Comparison of ENCODE assay signal across 27 cellular contexts in genomic region chr3:149402481-149402880, GRCh38. TPM values are rescaled to one million over a fixed set of nuclear protein-coding genes. Genes with fewer than 3 reads are reported as not detected.
DNase-seq lines count a peak whose midpoint lies in the region; ATAC-seq and TF ChIP-seq lines count a peak whose summit lies in the region.
"Had no signal": no experiment of that assay in that cellular context is flagged by ENCODE, and none has a peak within 500 bp of the region (broad histone marks: within the 10 kb centered on the region; RNA-seq: fewer than 3 reads in every experiment).

No MANE protein-coding gene starts in this region.

- ATAC-seq in lower lobe of right lung (peak in 1 of 2 donors; percentile 22), upper lobe of right lung (no peak), GM19463 (IDR thresholded peaks at IDR 0.05; ENCODE audit: unreplicated experiment) (no peak)
- no peak for ATAC-seq in stimulated activated naive B cell treated with anti-CD40 and anti-IgM and Interleukin-4, amounts not matched to agents 10 μg/mL and 1 μg/mL and 100 μg/mL, for 72 hours (replicated peaks)
- ATAC-seq: gastroesophageal sphincter; natural killer cell treated with Interleukin-12 subunit alpha and Interleukin-12 subunit beta and Interleukin-15 and Interleukin-18, amount 100 ng/mL, for 72 hours had no signal

- H3K4me1 ChIP-seq in lower lobe of right lung (peaks cover 18% of the 10 kb centered on the region), upper lobe of right lung (peaks cover 13% of the 10 kb centered on the region)
- H3K4me1 ChIP-seq: gastroesophageal sphincter, right atrium auricular region had no signal

- H3K4me3 ChIP-seq in coronary artery (no peak overlapping the region), lower lobe of right lung (no peak overlapping the region), upper lobe of right lung (no peak overlapping the region)
- H3K4me3 ChIP-seq: gastroesophageal sphincter, GM23248, Peyer's patch, right atrium auricular region had no signal

- H3K9me3 Mint-ChIP-seq in stimulated activated naive B cell treated with anti-CD40 and anti-IgM and Interleukin-4, amounts not matched to agents 10 μg/mL and 1 μg/mL and 100 μg/mL, for 72 hours = no peaks in the 10 kb centered on the region
- H3K9me3 Mint-ChIP-seq: activated naive CD4-positive, alpha-beta T cell treated with anti-CD3 and anti-CD28 coated beads, Interleukin-2, amount 50 U/mL, for 24 hours; CD4-positive, alpha-beta T cell; natural killer cell treated with Interleukin-12 subunit alpha and Interleukin-12 subunit beta and Interleukin-15 and Interleukin-18, amount 100 ng/mL, for 72 hours had no signal

- H3K27me3 ChIP-seq in lower lobe of right lung (ENCODE audit: low read depth) (no peaks in the 10 kb centered on the region), upper lobe of right lung (no peaks in the 10 kb centered on the region)
- H3K27me3 ChIP-seq: gastroesophageal sphincter, Peyer's patch, right atrium auricular region had no signal

- no peaks in the 10 kb centered on the region for H3K4me1 Mint-ChIP-seq in stimulated activated naive B cell treated with anti-CD40 and anti-IgM and Interleukin-4, amounts not matched to agents 10 μg/mL and 1 μg/mL and 100 μg/mL, for 72 hours
- H3K4me1 Mint-ChIP-seq: activated naive CD4-positive, alpha-beta T cell treated with anti-CD3 and anti-CD28 coated beads, Interleukin-2, amount 50 U/mL, for 24 hours had no signal

- peak; percentile 35 for DNase-seq in DMS53 (lab: John Stamatoyannopoulos, UW)
- DNase-seq in DMS53 treated with DMSO at 0.1 percent for 48 hours (lab: John Stamatoyannopoulos, UW; ENCODE audit: unreplicated experiment) = no peak
- no peak for DNase-seq in coronary artery (ENCODE audit: low spot score)
- DNase-seq in lower lobe of right lung = no peak
- no peak for DNase-seq in upper lobe of right lung
- DNase-seq in stimulated activated naive B cell treated with anti-CD40 and anti-IgM and Interleukin-4, amounts not matched to agents 10 μg/mL and 1 μg/mL and 100 μg/mL, for 72 hours = no peak
- DNase-seq in NCI-H446 treated with DMSO at 0.1 percent for 48 hours (lab: John Stamatoyannopoulos, UW) = no peak
- DNase-seq: 8988T; activated CD4-positive, CD25-positive, alpha-beta regulatory T cell; CD4-positive, alpha-beta T cell; cortex of kidney; GM23248; islet precursor cell; Kasumi-1; NCI-H1694; NCI-H526; NK-92 treated with Interleukin-12 subunit alpha and Interleukin-12 subunit beta, amount 100 ng/mL, for 24 hours; Peyer's patch; SHP77 treated with DMSO at 0.1 percent for 48 hours; stimulated activated CD4-positive, alpha-beta T cell treated with anti-CD3 and anti-CD28 coated beads, Interleukin-2, amount 100 ng/mL, for 48 hours; SW 1271; T1000 had no signal

- intact Hi-C loops in lower lobe of right lung (cut with DNase I) (no loop called here), upper lobe of right lung (cut with DNase I) (no loop called here)

- H3K9me3 ChIP-seq in lower lobe of right lung = no peaks in the 10 kb centered on the region
- H3K9me3 ChIP-seq in upper lobe of right lung = no peaks in the 10 kb centered on the region
- H3K9me3 ChIP-seq: gastroesophageal sphincter, Peyer's patch had no signal

- no peaks in the 10 kb centered on the region for H3K36me3 Mint-ChIP-seq in stimulated activated naive B cell treated with anti-CD40 and anti-IgM and Interleukin-4, amounts not matched to agents 10 μg/mL and 1 μg/mL and 100 μg/mL, for 72 hours
- H3K36me3 Mint-ChIP-seq: activated naive CD4-positive, alpha-beta T cell treated with anti-CD3 and anti-CD28 coated beads, Interleukin-2, amount 50 U/mL, for 24 hours; natural killer cell treated with Interleukin-12 subunit alpha and Interleukin-12 subunit beta and Interleukin-15 and Interleukin-18, amount 100 ng/mL, for 72 hours had no signal

- no peak overlapping the region for H3K27ac Mint-ChIP-seq in stimulated activated naive B cell treated with anti-CD40 and anti-IgM and Interleukin-4, amounts not matched to agents 10 μg/mL and 1 μg/mL and 100 μg/mL, for 72 hours
- H3K27ac Mint-ChIP-seq: activated naive CD4-positive, alpha-beta T cell treated with anti-CD3 and anti-CD28 coated beads, Interleukin-2, amount 50 U/mL, for 24 hours; CD4-positive, alpha-beta T cell; natural killer cell treated with Interleukin-12 subunit alpha and Interleukin-12 subunit beta and Interleukin-15 and Interleukin-18, amount 100 ng/mL, for 72 hours had no signal

- peak overlapping the region; percentile 69 to 79 for H3K27ac ChIP-seq in coronary artery
- peak overlapping the region; percentile 78 for H3K27ac ChIP-seq in lower lobe of right lung
- H3K27ac ChIP-seq in upper lobe of right lung = peak overlapping the region; percentile 80
- H3K27ac ChIP-seq: gastroesophageal sphincter, GM23248, right atrium auricular region had no signal

- no peak overlapping the region for H3K4me3 Mint-ChIP-seq in stimulated activated naive B cell treated with anti-CD40 and anti-IgM and Interleukin-4, amounts not matched to agents 10 μg/mL and 1 μg/mL and 100 μg/mL, for 72 hours
- H3K4me3 Mint-ChIP-seq: activated naive CD4-positive, alpha-beta T cell treated with anti-CD3 and anti-CD28 coated beads, Interleukin-2, amount 50 U/mL, for 24 hours; CD4-positive, alpha-beta T cell; natural killer cell treated with Interleukin-12 subunit alpha and Interleukin-12 subunit beta and Interleukin-15 and Interleukin-18, amount 100 ng/mL, for 72 hours had no signal

- no peaks in the 10 kb centered on the region for H3K36me3 ChIP-seq in lower lobe of right lung
- no peaks in the 10 kb centered on the region for H3K36me3 ChIP-seq in upper lobe of right lung
- H3K36me3 ChIP-seq: gastroesophageal sphincter, Peyer's patch, right atrium auricular region had no signal

- TF ChIP-seq CTCF in coronary artery (IDR thresholded peaks at IDR 0.05) (no peak), lower lobe of right lung (IDR thresholded peaks at IDR 0.05) (no peak), upper lobe of right lung (IDR thresholded peaks at IDR 0.05) (no peak)

- peaks cover 7 to 14% of the 10 kb centered on the region in 2 donors for H3K27me3 Mint-ChIP-seq in stimulated activated naive B cell treated with anti-CD40 and anti-IgM and Interleukin-4, amounts not matched to agents 10 μg/mL and 1 μg/mL and 100 μg/mL, for 72 hours

RNA-seq across cellular contexts. Expression of gene TM4SF1, which starts 25.0 kb away (rescaled TPM):
- total RNA-seq in lower lobe of right lung (146 TPM), upper lobe of right lung (188 TPM)
- total RNA-seq: CD4-positive, alpha-beta T cell; natural killer cell treated with Interleukin-12 subunit alpha and Interleukin-12 subunit beta and Interleukin-15 and Interleukin-18, amount 100 ng/mL, for 72 hours had no signal
